Comparison of ENCODE assay signal across 2 cellular contexts in genomic region chr4:156177941-156178340, GRCh38.
TF ChIP-seq lines count a peak whose summit lies in the region.

No MANE protein-coding gene starts in this region.

TF ChIP-seq in neural cell, 6 proteins besides CTCF, POLR2A, EP300 and RAD21 (continued from another document):
- TF ChIP-seq REST (IDR thresholded peaks at IDR 0.05; ENCODE audit: borderline replicate concordance) (no peak), TAF1 (IDR thresholded peaks at IDR 0.05; ENCODE audit: low read depth) (no peak), MXI1 (conservative IDR thresholded peaks at IDR 0.05; ENCODE audit: poor library complexity, severe bottlenecking) (no peak), SMC3 (conservative IDR thresholded peaks at IDR 0.05; ENCODE audit: poor library complexity) (no peak)

TF ChIP-seq in SK-N-SH, 30 proteins besides CTCF, POLR2A, EP300 and RAD21:
- TF ChIP-seq REST (IDR thresholded peaks at IDR 0.05; ENCODE audit: low read depth, low read length) = no peak
- TF ChIP-seq SMC3 (IDR thresholded peaks at IDR 0.05; ENCODE audit: low read depth, low read length) = no peak
- TF ChIP-seq USF2 (IDR thresholded peaks at IDR 0.05; ENCODE audit: borderline replicate concordance, low read depth, low read length) = no peak
- TF ChIP-seq POLR2AphosphoS5 (IDR thresholded peaks at IDR 0.05; ENCODE audit: low read depth, low read length) = no peak
- no peak for TF ChIP-seq RCOR1 (IDR thresholded peaks at IDR 0.05; ENCODE audit: low read length)
- no peak for TF ChIP-seq TCF12 (IDR thresholded peaks at IDR 0.05)
- no peak for TF ChIP-seq GABPA (IDR thresholded peaks at IDR 0.05; ENCODE audit: low read depth)
- TF ChIP-seq MXI1 (IDR thresholded peaks at IDR 0.05; ENCODE audit: low read depth, low read length) = no peak
- TF ChIP-seq FOXM1 (IDR thresholded peaks at IDR 0.05; ENCODE audit: low read depth) = no peak
- no peak for TF ChIP-seq RFX5 (IDR thresholded peaks at IDR 0.05; ENCODE audit: low read length)
- no peak for TF ChIP-seq TAF1 (IDR thresholded peaks at IDR 0.05; ENCODE audit: borderline replicate concordance, low read depth, low read length)
- no peak for TF ChIP-seq RXRA (IDR thresholded peaks at IDR 0.05; ENCODE audit: borderline replicate concordance, low read depth)
- no peak for TF ChIP-seq IRF3 (IDR thresholded peaks at IDR 0.05; ENCODE audit: low read depth, low read length)
- TF ChIP-seq GATA2 (CRISPR knock-in tag; IDR thresholded peaks at IDR 0.05) = no peak
- no peak for TF ChIP-seq ELF1 (IDR thresholded peaks at IDR 0.05)
- TF ChIP-seq EZH2phosphoT487 (IDR thresholded peaks at IDR 0.05; ENCODE audit: borderline replicate concordance, low read depth) = no peak
- TF ChIP-seq MEF2A (IDR thresholded peaks at IDR 0.05; ENCODE audit: borderline replicate concordance, low read depth) = no peak
- TF ChIP-seq SIN3A (IDR thresholded peaks at IDR 0.05; ENCODE audit: borderline replicate concordance, low read depth, low read length) = no peak
- TF ChIP-seq USF1 (IDR thresholded peaks at IDR 0.05; ENCODE audit: borderline replicate concordance, low read depth) = no peak
- no peak for TF ChIP-seq CHD2 (IDR thresholded peaks at IDR 0.05; ENCODE audit: low read length, partially characterized antibody)
